Comparison of ENCODE assay signal across 15 cellular contexts in genomic region chr1:51986718-51987117, GRCh38. TPM values are rescaled to one million over a fixed set of nuclear protein-coding genes. Genes with fewer than 3 reads are reported as not detected.
"Had no signal": no experiment of that assay in that cellular context is flagged by ENCODE, and none has a peak within 500 bp of the region (broad histone marks: within the 10 kb centered on the region; RNA-seq: fewer than 3 reads in every experiment).

No MANE protein-coding gene starts in this region.

- DNase-seq: activated CD4-positive, alpha-beta T cell treated with anti-CD3 and anti-CD28 coated beads, Interleukin-2, amount 50 U/mL, for 48 hours; activated gamma-delta T cell; activated naive CD8-positive, alpha-beta T cell treated with anti-CD3 and anti-CD28 coated beads for 36 hours; activated T-cell treated with anti-CD3 and anti-CD28 coated beads, Interleukin-2, amount 50 U/mL, for 4 hours; cerebellar nuclear complex; immature natural killer cell; lower lobe of right lung; naive thymus-derived CD8-positive, alpha-beta T cell; occipital lobe; stimulated activated CD4-positive, alpha-beta T cell treated with anti-CD3 and anti-CD28 coated beads, Interleukin-2, amount 100 ng/mL, for 48 hours; stimulated activated naive CD4-positive, alpha-beta T cell treated with Interleukin-2 at 50 U/mL for 16 hours; upper lobe of left lung had no signal

- H3K27ac ChIP-seq: lower lobe of right lung, suprapubic skin, upper lobe of left lung had no signal

- H3K9me3 Mint-ChIP-seq: activated naive CD8-positive, alpha-beta T cell treated with anti-CD3 and anti-CD28 coated beads for 36 hours; activated T-cell treated with anti-CD3 and anti-CD28 coated beads, Interleukin-2, amount 50 U/mL, for 4 hours; naive thymus-derived CD8-positive, alpha-beta T cell; T-helper 2 cell treated with Interferon-gamma antibody and Interleukin-4, amounts not matched to agents 5 μg/mL and 100 μg/mL, for 36 hours had no signal

- H3K4me3 Mint-ChIP-seq: activated naive CD8-positive, alpha-beta T cell treated with anti-CD3 and anti-CD28 coated beads for 36 hours; activated T-cell treated with anti-CD3 and anti-CD28 coated beads, Interleukin-2, amount 50 U/mL, for 4 hours; immature natural killer cell; naive thymus-derived CD8-positive, alpha-beta T cell; T-helper 2 cell treated with Interferon-gamma antibody and Interleukin-4, amounts not matched to agents 5 μg/mL and 100 μg/mL, for 36 hours had no signal

- H3K27ac Mint-ChIP-seq: activated naive CD8-positive, alpha-beta T cell treated with anti-CD3 and anti-CD28 coated beads for 36 hours; immature natural killer cell; T-helper 2 cell treated with Interferon-gamma antibody and Interleukin-4, amounts not matched to agents 5 μg/mL and 100 μg/mL, for 36 hours had no signal

- ATAC-seq: activated CD4-positive, CD25-positive, alpha-beta regulatory T cell treated with anti-CD3 and anti-CD28 coated beads, Interleukin-2, amount 50 U/mL, for 24 hours; activated T-cell treated with anti-CD3 and anti-CD28 coated beads, Interleukin-2, amount 50 U/mL, for 4 hours; lower lobe of right lung; naive thymus-derived CD8-positive, alpha-beta T cell had no signal

- H3K36me3 Mint-ChIP-seq: activated naive CD8-positive, alpha-beta T cell treated with anti-CD3 and anti-CD28 coated beads for 36 hours; naive thymus-derived CD8-positive, alpha-beta T cell had no signal

RNA-seq across cellular contexts. Expression of gene RAB3B, which starts 3.8 kb away (rescaled TPM):
- polyA plus RNA-seq: immature natural killer cell had no signal
